In genomic region chr11:56688554-56688953, GRCh38 we compare ENCODE assay signal across 31 cellular contexts. TPM values are rescaled to one million over a fixed set of nuclear protein-coding genes. Genes with fewer than 3 reads are reported as not detected.
"Had no signal": no experiment of that assay in that cellular context is flagged by ENCODE, and none has a peak within 500 bp of the region (broad histone marks: within the 10 kb centered on the region; RNA-seq: fewer than 3 reads in every experiment).

No MANE protein-coding gene starts in this region.

- H3K27ac ChIP-seq: adrenal gland, body of pancreas, brain microvascular endothelial cell, breast epithelium, VCaP had no signal

- H3K4me3 ChIP-seq: adrenal gland, body of pancreas, breast epithelium had no signal

- H3K27me3 ChIP-seq: adrenal gland, body of pancreas, brain microvascular endothelial cell, breast epithelium had no signal

- H3K36me3 ChIP-seq: adrenal gland, brain microvascular endothelial cell, breast epithelium had no signal

- DNase-seq: activated B cell treated with CpG ODN at 0.5 μM for 24 hours; activated CD4-positive, alpha-beta memory T cell treated with anti-CD3 and anti-CD28 coated beads for 36 hours; activated CD4-positive, alpha-beta T cell treated with anti-CD3 and anti-CD28 coated beads for 4 hours; activated CD4-positive, alpha-beta T cell treated with anti-CD3 and anti-CD28 coated beads, Interleukin-2, amount 10 ng/mL, durations not matched to agents 24 days and 14 days; activated CD4-positive, alpha-beta T cell treated with anti-CD3 and anti-CD28 coated beads, Interleukin-2, amount 50 U/mL, for 1 hour; activated CD4-positive, alpha-beta T cell treated with anti-CD3 and anti-CD28 coated beads, Interleukin-2, amount 50 U/mL, for 4 hours; activated CD4-positive, CD25-positive, alpha-beta regulatory T cell treated with anti-CD3 and anti-CD28 coated beads, Interleukin-2, amount 50 U/mL, for 72 hours; activated CD8-positive, alpha-beta memory T cell treated with anti-CD3 and anti-CD28 coated beads, Interleukin-2, amount 50 U/mL, for 4 hours; activated CD8-positive, alpha-beta T cell treated with anti-CD3 and anti-CD28 coated beads for 36 hours; activated effector memory CD4-positive, alpha-beta T cell treated with anti-CD3 and anti-CD28 coated beads, Interleukin-2, amount 50 U/mL, for 16 hours; activated gamma-delta T cell treated with Interleukin-2 at 50 U/mL for 16 hours; activated naive CD4-positive, alpha-beta T cell; activated naive CD4-positive, alpha-beta T cell treated with anti-CD3 and anti-CD28 coated beads for 36 hours; activated naive CD4-positive, alpha-beta T cell treated with anti-CD3 and anti-CD28 coated beads, Interleukin-2, amount 50 U/mL, for 16 hours; activated naive CD8-positive, alpha-beta T cell treated with anti-CD3 and anti-CD28 coated beads for 36 hours; activated T-cell treated with anti-CD3 and anti-CD28 coated beads for 4 hours; activated T-cell treated with anti-CD3 and anti-CD28 coated beads, Interleukin-2, amount 50 U/mL, for 1 hour; activated T-cell treated with anti-CD3 and anti-CD28 coated beads, Interleukin-2, amount 50 U/mL, for 4 hours; activated T-cell treated with anti-CD3 and anti-CD28 coated beads, Interleukin-2, amount 50 U/mL, for 72 hours; adrenal gland; amniotic stem cell; aorta; body of pancreas; brain microvascular endothelial cell; central memory CD4-positive, alpha-beta T cell; T-helper 2 cell; T-helper 9 cell had no signal

- H3K4me1 ChIP-seq: adrenal gland, body of pancreas, breast epithelium had no signal

- ATAC-seq: activated CD8-positive, alpha-beta T cell treated with anti-CD3 and anti-CD28 coated beads for 36 hours; activated naive CD4-positive, alpha-beta T cell treated with anti-CD3 and anti-CD28 coated beads, Interleukin-2, amount 50 U/mL, for 72 hours; activated T-cell treated with anti-CD3 and anti-CD28 coated beads, Interleukin-2, amount 50 U/mL, for 4 hours; activated T-cell treated with anti-CD3 and anti-CD28 coated beads, Interleukin-2, amount 50 U/mL, for 72 hours; activated T-helper 17 cell treated with anti-CD3 and anti-CD28 coated beads, Interleukin-2, amount 50 U/mL, for 72 hours; body of pancreas had no signal

RNA-seq across cellular contexts. Expression of gene OR9G1, which starts 10.3 kb away (rescaled TPM):
- polyA plus RNA-seq: adrenal gland, aorta had no signal

RNA-seq across cellular contexts. Expression of gene OR5AR1, which starts 25.1 kb away (rescaled TPM):
- polyA plus RNA-seq: adrenal gland, aorta had no signal

RNA-seq across cellular contexts. Expression of gene OR5AP2, which starts 46.3 kb away (rescaled TPM):
- polyA plus RNA-seq: adrenal gland, aorta had no signal

RNA-seq across cellular contexts. Expression of gene OR9G4, which starts 59.9 kb away (rescaled TPM):
- polyA plus RNA-seq: adrenal gland, aorta had no signal
